ENCODE assay signal across 24 cellular contexts in the genomic region with DNA sequence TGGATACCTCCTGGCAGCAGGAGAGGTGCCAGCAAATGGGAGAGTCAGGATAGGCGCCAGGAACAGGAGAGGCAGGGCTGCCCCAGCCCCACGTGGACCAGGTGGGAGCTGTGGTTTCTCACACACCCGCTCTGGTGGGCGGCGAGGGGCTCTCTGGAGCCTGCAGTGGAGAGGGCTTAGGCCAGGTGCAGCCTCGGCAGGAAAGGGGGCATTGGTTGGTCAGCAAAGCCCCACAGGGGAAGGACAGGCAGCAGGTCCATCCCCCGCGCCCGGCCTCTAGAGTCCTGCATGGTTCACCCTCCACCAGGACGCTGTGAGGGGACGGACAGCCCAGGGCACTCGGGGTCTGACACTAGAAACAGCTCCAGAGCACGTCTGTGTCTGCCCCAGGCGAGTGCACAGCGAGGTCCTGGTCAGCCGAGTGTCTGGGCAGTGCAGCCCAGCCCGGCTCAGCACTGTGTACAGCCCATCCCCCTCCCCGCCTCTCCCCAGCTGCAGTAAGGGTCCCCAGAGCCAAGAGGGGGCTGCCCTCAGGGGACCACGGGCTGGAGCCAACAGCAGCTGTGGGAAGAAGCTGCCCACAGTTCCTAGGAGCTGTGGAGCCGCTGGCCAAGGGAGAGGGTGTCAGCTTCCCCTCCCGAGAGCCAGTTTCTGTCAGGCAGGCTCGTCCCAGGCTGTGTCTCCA. TPM values are rescaled to one million over a fixed set of nuclear protein-coding genes. Genes with fewer than 3 reads are reported as not detected.
DNase-seq lines count a peak whose midpoint lies in the region; ATAC-seq and TF ChIP-seq lines count a peak whose summit lies in the region.
"Had no signal": no experiment of that assay in that cellular context is flagged by ENCODE, and none has a peak within 500 bp of the region (broad histone marks: within the 10 kb centered on the region; RNA-seq: fewer than 3 reads in every experiment).

No MANE protein-coding gene starts in this region.

- 0 out of 2 replicates have a peak, but pooled peaks cover 1% of the 10 kb centered on the region for H3K9me1 ChIP-seq in IMR-90 (ENCODE audit: insufficient read depth, low read length)

- no peak for ATAC-seq in activated naive CD4-positive, alpha-beta T cell treated with anti-CD3 and anti-CD28 coated beads, Interleukin-2, amount 50 U/mL, for 72 hours
- ATAC-seq in IMR-90 (ENCODE audit: low read depth) (peak; percentile 8; the same call in 1 of the 2 replicates), psoas muscle (peak in 3 of 4 donors; percentile 12 to 21 (median 18)), GM21786 (IDR thresholded peaks at IDR 0.05; ENCODE audit: unreplicated experiment) (no peak), GM23338 (no peak)

- H3K9ac ChIP-seq in IMR-90 (ENCODE audit: low read depth, low read length), result no peak overlapping the region

- no peak overlapping the region for H3K4me3 Mint-ChIP-seq in activated naive CD4-positive, alpha-beta T cell treated with anti-CD3 and anti-CD28 coated beads for 36 hours
- no peak overlapping the region for H3K4me3 Mint-ChIP-seq in GM23338

- no peak overlapping the region for H3K14ac ChIP-seq in IMR-90 (replicated peaks; ENCODE audit: low read depth, low read length)

- peaks cover 4% of the 10 kb centered on the region; the same call in 1 of the 2 replicates for H3K27me3 ChIP-seq in IMR-90 (ENCODE audit: control insufficient read depth, insufficient read depth, low read length)
- no peaks in the 10 kb centered on the region for H3K27me3 ChIP-seq in dorsolateral prefrontal cortex
- H3K27me3 ChIP-seq in psoas muscle (ENCODE audit: insufficient read depth in 3 of 3, low read length in 2 of 3), result peaks cover 0 to 49% (median 13%) of the 10 kb centered on the region in 3 donors
- no peaks in the 10 kb centered on the region for H3K27me3 ChIP-seq in GM23338 (ENCODE audit: insufficient read depth)
- H3K27me3 ChIP-seq: ascending aorta, ovary had no signal

- H3K4me3 ChIP-seq in IMR-90 (ENCODE audit: insufficient read depth, low read depth, low read length) (no peak overlapping the region), dorsolateral prefrontal cortex (peak overlapping the region in 1 of 59 donors; percentile 12), psoas muscle (no peak overlapping the region), GM23338 (no peak overlapping the region)
- H3K4me3 ChIP-seq: ascending aorta, heart left ventricle, ovary, SK-N-MC had no signal

- H2AFZ ChIP-seq in IMR-90 (replicated peaks; ENCODE audit: low read length, poor library complexity) (peak overlapping the region; percentile 43), GM23338 (no peak overlapping the region)

- no peak overlapping the region for H3K23ac ChIP-seq in IMR-90 (ENCODE audit: low read depth, low read length)

- no peak overlapping the region for H4K8ac ChIP-seq in IMR-90 (ENCODE audit: low read depth in 2 of 2, low read length in 2 of 2)

- H3K27ac Mint-ChIP-seq in activated naive CD4-positive, alpha-beta T cell treated with anti-CD3 and anti-CD28 coated beads, Interleukin-2, amount 50 U/mL, for 72 hours, result peak overlapping the region; percentile 44 to 87
- H3K27ac Mint-ChIP-seq in activated naive CD4-positive, alpha-beta T cell treated with anti-CD3 and anti-CD28 coated beads for 36 hours, result no peak overlapping the region
- H3K27ac Mint-ChIP-seq in GM23338, result no peak overlapping the region
- H3K27ac Mint-ChIP-seq: activated CD4-positive, alpha-beta T cell treated with anti-CD3 and anti-CD28 coated beads, Interleukin-2, amount 10 ng/mL, durations not matched to agents 24 days and 14 days had no signal

- H2BK15ac ChIP-seq in IMR-90 (ENCODE audit: low read depth, low read length), result no peak overlapping the region

- intact Hi-C loops in activated naive CD4-positive, alpha-beta T cell treated with anti-CD3 and anti-CD28 coated beads for 36 hours (cut with micrococcal nuclease), result no loop called here
- intact Hi-C loops in IMR-90 (cut with micrococcal nuclease), result no loop called here
- intact Hi-C loops in dorsolateral prefrontal cortex (cut with DNase I), result no loop called here
- intact Hi-C loops in psoas muscle (cut with DNase I), result no loop called here

- H4K5ac ChIP-seq in IMR-90 (ENCODE audit: low read depth, low read length), result no peak overlapping the region

- no peak for TF ChIP-seq RAD21 in IMR-90 (IDR thresholded peaks at IDR 0.05; ENCODE audit: low read length)

- H2BK120ac ChIP-seq in IMR-90 (ENCODE audit: low read depth, low read length), result no peak overlapping the region

- H3K4me2 ChIP-seq in IMR-90 (ENCODE audit: low read depth, low read length) (no peak overlapping the region), GM23338 (no peak overlapping the region)

- TF ChIP-seq POLR2A in IMR-90 (IDR thresholded peaks at IDR 0.05; ENCODE audit: low read depth, low read length), result no peak

- H3K4me1 ChIP-seq in IMR-90 (ENCODE audit: control insufficient read depth, insufficient read depth, low read length), result no peaks in the 10 kb centered on the region
- no peaks in the 10 kb centered on the region for H3K4me1 ChIP-seq in psoas muscle
- no peaks in the 10 kb centered on the region for H3K4me1 ChIP-seq in GM23338 (ENCODE audit: insufficient read depth)
- H3K4me1 ChIP-seq: ascending aorta, Caco-2 had no signal

- 31% methylated on average over 8 of the region's 22 CpGs; no CpG with 5 or more reads in 1 of the 2 experiments for WGBS in IMR-90 (ENCODE audit: extremely low coverage in 2 of 2, insufficient read length in 1 of 2), 2 experiments
- WGBS in psoas muscle, 3 donors, result 15 to 43% (median 32%) methylated on average over 15 to 22 of the region's 22 CpGs

- in situ Hi-C loops in IMR-90 (cut with MboI; ENCODE audit: low sequenced_read_pairs), result no loop called here

- peaks cover 2 to 3% of the 10 kb centered on the region in 2 donors for H3K9me3 Mint-ChIP-seq in activated naive CD4-positive, alpha-beta T cell treated with anti-CD3 and anti-CD28 coated beads, Interleukin-2, amount 50 U/mL, for 72 hours
- no peaks in the 10 kb centered on the region for H3K9me3 Mint-ChIP-seq in activated naive CD4-positive, alpha-beta T cell treated with anti-CD3 and anti-CD28 coated beads for 36 hours
- no peaks in the 10 kb centered on the region; the same call in 2 of the 3 replicates for H3K9me3 Mint-ChIP-seq in GM23338

- no peaks in the 10 kb centered on the region for H3K9me2 ChIP-seq in GM23338 (ENCODE audit: insufficient read depth)

- no peak overlapping the region for H4K91ac ChIP-seq in IMR-90 (ENCODE audit: insufficient read depth, low read depth, low read length)

- no peak for TF ChIP-seq CTCF in IMR-90 (conservative IDR thresholded peaks at IDR 0.05; ENCODE audit: low read depth, low read length)
- no peak for TF ChIP-seq CTCF in dorsolateral prefrontal cortex (IDR thresholded peaks at IDR 0.05 in 54 of 56, conservative IDR thresholded peaks at IDR 0.05 in 2 of 56; ENCODE audit: low read depth in 1 of 56, partially characterized antibody in 56 of 56)
- TF ChIP-seq CTCF in psoas muscle (IDR thresholded peaks at IDR 0.05), result no peak
- no peak for TF ChIP-seq CTCF in GM23338 (conservative IDR thresholded peaks at IDR 0.05; ENCODE audit: low read depth in 2 of 2)

- H2AK9ac ChIP-seq in IMR-90 (replicated peaks; ENCODE audit: low read depth, low read length, poor library complexity), result no peak overlapping the region

- H3K79me2 ChIP-seq in GM23338 (replicated peaks; ENCODE audit: insufficient read depth), result no peaks in the 10 kb centered on the region

- H3K79me1 ChIP-seq in IMR-90 (ENCODE audit: low read depth in 1 of 2, low read length in 2 of 2), result no peaks in the 10 kb centered on the region

- no peaks in the 10 kb centered on the region for H3F3A ChIP-seq in GM23338 (replicated peaks; ENCODE audit: low read depth)

- dilution Hi-C loops in IMR-90 (cut with HindIII; ENCODE audit: low sequenced_read_pairs, unreplicated experiment), result no loop called here

- H2BK20ac ChIP-seq in IMR-90 (ENCODE audit: low read depth, low read length), result no peak overlapping the region

- no peak overlapping the region for H3K27ac ChIP-seq in IMR-90 (ENCODE audit: insufficient read depth, low read length)
- H3K27ac ChIP-seq in dorsolateral prefrontal cortex, result peak overlapping the region in 55 of 59 donors; percentile 15 to 93 (median 77)
- no peak overlapping the region for H3K27ac ChIP-seq in psoas muscle
- no peak overlapping the region for H3K27ac ChIP-seq in GM23338 (ENCODE audit: low read depth)
- H3K27ac ChIP-seq: ascending aorta, heart left ventricle, ovary, SK-N-MC, VCaP had no signal

- POLR2A ChIA-PET in IMR-90 (lab: Charles Lee; ENCODE audit: unreplicated experiment), result no interaction called here

- H2AK5ac ChIP-seq in IMR-90 (ENCODE audit: low read depth, low read length), result no peak overlapping the region

- BruUV-seq in IMR-90 (replicated peaks; lab: Mats Ljungman, UMichigan), result no TSS peak

- peaks cover 18% of the 10 kb centered on the region for H3K4me1 Mint-ChIP-seq in activated naive CD4-positive, alpha-beta T cell treated with anti-CD3 and anti-CD28 coated beads for 36 hours (ENCODE audit: low read depth)
- no peaks in the 10 kb centered on the region; the same call in 2 of the 3 replicates for H3K4me1 Mint-ChIP-seq in GM23338

- no peak overlapping the region for H3K18ac ChIP-seq in IMR-90 (ENCODE audit: low read depth, low read length)

- DNase-seq in activated naive CD4-positive, alpha-beta T cell treated with anti-CD3 and anti-CD28 coated beads, Interleukin-2, amount 50 U/mL, for 72 hours (ENCODE audit: low spot score in 2 of 2), result no peak
- DNase-seq in activated naive CD4-positive, alpha-beta T cell treated with anti-CD3 and anti-CD28 coated beads for 36 hours, result no peak
- no peak for DNase-seq in IMR-90
- peak in 1 of 10 donors; percentile 29 for DNase-seq in dorsolateral prefrontal cortex
- DNase-seq in psoas muscle, result peak in 1 of 2 donors; percentile 53
- DNase-seq in cortex of kidney (lab: John Stamatoyannopoulos, UW), result no peak
- no peak for DNase-seq in GM23338 (ENCODE audit: low spot score)
- DNase-seq: 8988T; activated CD4-positive, alpha-beta T cell treated with anti-CD3 and anti-CD28 coated beads, Interleukin-2, amount 10 ng/mL, durations not matched to agents 24 days and 14 days; activated naive CD4-positive, alpha-beta T cell treated with anti-CD3 and anti-CD28 coated beads, Interleukin-2, amount 50 U/mL, for 16 hours; activated T-cell treated with anti-CD3 and anti-CD28 coated beads, Interleukin-2, amount 50 U/mL, for 48 hours; Caco-2; DMS79 treated with DMSO at 0.1 percent for 48 hours; KG1; mesendoderm; naive B cell; NCI-H2171 treated with DMSO at 0.1 percent for 48 hours; NCI-H526 had no signal

- no peak overlapping the region for H2BK5ac ChIP-seq in IMR-90 (ENCODE audit: low read depth, low read length, poor library complexity, severe bottlenecking)

- peaks cover 6 to 8% of the 10 kb centered on the region in 2 donors for H3K36me3 Mint-ChIP-seq in activated naive CD4-positive, alpha-beta T cell treated with anti-CD3 and anti-CD28 coated beads, Interleukin-2, amount 50 U/mL, for 72 hours
- H3K36me3 Mint-ChIP-seq in activated naive CD4-positive, alpha-beta T cell treated with anti-CD3 and anti-CD28 coated beads for 36 hours (ENCODE audit: low read depth), result peaks cover 8% of the 10 kb centered on the region
- peaks cover 8% of the 10 kb centered on the region for H3K36me3 Mint-ChIP-seq in GM23338 (ENCODE audit: low read depth)

- CTCF ChIA-PET in activated naive CD4-positive, alpha-beta T cell treated with anti-CD3 and anti-CD28 coated beads for 36 hours (lab: Charles Lee), result no interaction called here
- CTCF ChIA-PET in IMR-90 (lab: Yijun Ruan, JAX), result no interaction called here

- no peaks in the 10 kb centered on the region for H3K27me3 Mint-ChIP-seq in activated naive CD4-positive, alpha-beta T cell treated with anti-CD3 and anti-CD28 coated beads for 36 hours (ENCODE audit: low read depth)
- peaks cover 10% of the 10 kb centered on the region for H3K27me3 Mint-ChIP-seq in GM23338 (ENCODE audit: insufficient read depth, low read depth, poor library complexity)
- H3K27me3 Mint-ChIP-seq: activated CD4-positive, alpha-beta T cell treated with anti-CD3 and anti-CD28 coated beads, Interleukin-2, amount 10 ng/mL, durations not matched to agents 24 days and 14 days; naive B cell had no signal

- H3K36me3 ChIP-seq in IMR-90 (ENCODE audit: control insufficient read depth, insufficient read depth, low read length), result peaks cover 3% of the 10 kb centered on the region; the same call in 1 of the 2 replicates
- H3K36me3 ChIP-seq in psoas muscle (ENCODE audit: insufficient read depth in 1 of 2, low read depth in 1 of 2), result peaks cover 0 to 5% of the 10 kb centered on the region in 2 donors
- no peaks in the 10 kb centered on the region for H3K36me3 ChIP-seq in GM23338 (ENCODE audit: insufficient read depth)
- H3K36me3 ChIP-seq: ovary had no signal

- H3K9me3 ChIP-seq in IMR-90 (ENCODE audit: control insufficient read depth, insufficient read depth, low read length) (no peaks in the 10 kb centered on the region; the same call in 1 of the 2 replicates), psoas muscle (no peaks in the 10 kb centered on the region)
- H3K9me3 ChIP-seq: ascending aorta, Caco-2, heart left ventricle, ovary had no signal

- no peaks in the 10 kb centered on the region for H4K20me1 ChIP-seq in IMR-90 (ENCODE audit: insufficient read depth, low read length)
- H4K20me1 ChIP-seq in GM23338 (replicated peaks; ENCODE audit: insufficient read depth), result no peaks in the 10 kb centered on the region; the same call in 1 of the 2 replicates

- no peak overlapping the region for H3K4ac ChIP-seq in IMR-90 (ENCODE audit: low read depth, low read length)

- no peak overlapping the region for H3K56ac ChIP-seq in IMR-90 (ENCODE audit: extremely low read depth, insufficient read depth, low read length)

RNA-seq across cellular contexts. Expression of a gene that starts 8.2 kb away (rescaled TPM):
- total RNA-seq in activated naive CD4-positive, alpha-beta T cell treated with anti-CD3 and anti-CD28 coated beads, Interleukin-2, amount 50 U/mL, for 72 hours, result 100 to 1,000 TPM; 131 to 221 TPM
- 100 to 1,000 TPM; 254 to 257 TPM for total RNA-seq in activated naive CD4-positive, alpha-beta T cell treated with anti-CD3 and anti-CD28 coated beads for 36 hours
- 39.3 and 62.2 TPM in 2 replicates for total RNA-seq in IMR-90 (2012; rRNA removed)
- 603 and 663 TPM in 2 replicates for polyA plus RNA-seq in IMR-90 (2012; rRNA removed)
- 498 and 689 TPM in 2 replicates for polyA plus RNA-seq in IMR-90 (2012; cell fraction: cytosol; rRNA removed)
- polyA plus RNA-seq in IMR-90 (2012; cell fraction: nucleus; rRNA removed; ENCODE audit: low replicate concordance), result 88.5 and 91.8 TPM in 2 replicates
- 100 to 1,000 TPM; 167 to 373 (median 261) TPM for total RNA-seq in dorsolateral prefrontal cortex
- 100 to 1,000 TPM; 358 to 494 (median 466) TPM for total RNA-seq in psoas muscle
- 100 to 1,000 TPM; 389 to 712 (median 679) TPM for polyA plus RNA-seq in psoas muscle
- 60.5 and 149 TPM in 2 replicates for total RNA-seq in GM23338 (2014; rRNA removed; shearing (Covaris generic))
- polyA plus RNA-seq in GM23338 (2016; fragmentation: Nextera tagmentation; extraction: Ambion mirVana), result 2,021 and 2,519 TPM in 2 replicates
- total RNA-seq: ascending aorta had no signal

RNA-seq across cellular contexts. Expression of a gene that starts 8.4 kb away (rescaled TPM):
- 10 to 100 TPM in 1 of 2 donors, 1 to 10 TPM in 1; 7.4 to 21.8 TPM for total RNA-seq in activated naive CD4-positive, alpha-beta T cell treated with anti-CD3 and anti-CD28 coated beads, Interleukin-2, amount 50 U/mL, for 72 hours
- 10 to 100 TPM; 12.0 to 12.9 TPM for total RNA-seq in activated naive CD4-positive, alpha-beta T cell treated with anti-CD3 and anti-CD28 coated beads for 36 hours
- total RNA-seq in IMR-90 (2012; rRNA removed) (5.0 and 9.1 TPM in 2 replicates), dorsolateral prefrontal cortex (10 to 100 TPM in 92 of 120 experiments, 1 to 10 TPM in 28; 5.0 to 32.6 (median 13.8) TPM), psoas muscle (1 to 10 TPM; 3.3 to 7.2 (median 5.9) TPM)
- polyA plus RNA-seq in IMR-90 (2012; rRNA removed) (16.0 and 17.8 TPM in 2 replicates), psoas muscle (10 to 100 TPM in 1 of 3 donors, 1 to 10 TPM in 2; 2.0 to 11.2 (median 5.4) TPM), GM23338 (2016; fragmentation: Nextera tagmentation; extraction: Ambion mirVana) (3.0 and 5.7 TPM in 2 replicates)
- 10.5 and 14.2 TPM in 2 replicates for polyA plus RNA-seq in IMR-90 (2012; cell fraction: cytosol; rRNA removed)
- polyA plus RNA-seq in IMR-90 (2012; cell fraction: nucleus; rRNA removed; ENCODE audit: low replicate concordance), result 68.7 and 78.0 TPM in 2 replicates
- 2.2 and 4.4 TPM in 2 replicates for total RNA-seq in GM23338 (2014; rRNA removed; shearing (Covaris generic))

RNA-seq across cellular contexts. Expression of a gene that starts 23.1 kb away (rescaled TPM):
- 1 to 10 TPM in 1 of 2 donors, under 1 TPM in 1; 0.59 to 1.3 TPM for total RNA-seq in activated naive CD4-positive, alpha-beta T cell treated with anti-CD3 and anti-CD28 coated beads, Interleukin-2, amount 50 U/mL, for 72 hours
- total RNA-seq in activated naive CD4-positive, alpha-beta T cell treated with anti-CD3 and anti-CD28 coated beads for 36 hours, result not detected
- total RNA-seq in IMR-90 (2012; rRNA removed) (under 0.01 TPM in 2 replicates), dorsolateral prefrontal cortex (10 to 100 TPM in 10 of 120 experiments, 1 to 10 TPM in 110; 2.7 to 12.4 (median 5.8) TPM), psoas muscle (1 to 10 TPM; 1.7 to 3.1 (median 3.0) TPM)
- polyA plus RNA-seq in IMR-90 (2012; rRNA removed) (0.32 and 0.36 TPM in 2 replicates), psoas muscle (1 to 10 TPM; 1.6 to 3.7 (median 1.9) TPM), GM23338 (2016; fragmentation: Nextera tagmentation; extraction: Ambion mirVana) (1.1 and 1.3 TPM in 2 replicates)
- 0.09 and 0.27 TPM in 2 replicates for polyA plus RNA-seq in IMR-90 (2012; cell fraction: cytosol; rRNA removed)
- 0.54 and 1.4 TPM in 2 replicates for polyA plus RNA-seq in IMR-90 (2012; cell fraction: nucleus; rRNA removed; ENCODE audit: low replicate concordance)
- 2.6 and 3.7 TPM in 2 replicates for total RNA-seq in GM23338 (2014; rRNA removed; shearing (Covaris generic))

RNA-seq across cellular contexts. Expression of a gene that starts 39.7 kb away (rescaled TPM):
- total RNA-seq in activated naive CD4-positive, alpha-beta T cell treated with anti-CD3 and anti-CD28 coated beads, Interleukin-2, amount 50 U/mL, for 72 hours, result 10 to 100 TPM; 23.0 to 25.9 TPM
- 10 to 100 TPM; 24.7 to 25.9 TPM for total RNA-seq in activated naive CD4-positive, alpha-beta T cell treated with anti-CD3 and anti-CD28 coated beads for 36 hours
- total RNA-seq in IMR-90 (2012; rRNA removed) (40.0 and 45.0 TPM in 2 replicates), dorsolateral prefrontal cortex (10 to 100 TPM; 32.0 to 54.7 (median 45.0) TPM), psoas muscle (10 to 100 TPM; 13.0 to 18.6 (median 15.3) TPM)
- polyA plus RNA-seq in IMR-90 (2012; rRNA removed) (55.3 and 59.4 TPM in 2 replicates), psoas muscle (10 to 100 TPM; 10.9 to 19.2 (median 11.3) TPM), GM23338 (2016; fragmentation: Nextera tagmentation; extraction: Ambion mirVana) (31.0 and 33.1 TPM in 2 replicates)
- polyA plus RNA-seq in IMR-90 (2012; cell fraction: cytosol; rRNA removed), result 33.1 and 59.8 TPM in 2 replicates
- polyA plus RNA-seq in IMR-90 (2012; cell fraction: nucleus; rRNA removed; ENCODE audit: low replicate concordance), result 190 and 236 TPM in 2 replicates
- total RNA-seq in GM23338 (2014; rRNA removed; shearing (Covaris generic)), result 49.0 and 53.8 TPM in 2 replicates

RNA-seq across cellular contexts. Expression of a gene that starts 40.5 kb away (rescaled TPM):
- 10 to 100 TPM in 1 of 2 donors, 1 to 10 TPM in 1; 8.4 to 16.6 TPM for total RNA-seq in activated naive CD4-positive, alpha-beta T cell treated with anti-CD3 and anti-CD28 coated beads, Interleukin-2, amount 50 U/mL, for 72 hours
- total RNA-seq in activated naive CD4-positive, alpha-beta T cell treated with anti-CD3 and anti-CD28 coated beads for 36 hours, result 10 to 100 TPM; 17.4 to 18.1 TPM
- total RNA-seq in IMR-90 (2012; rRNA removed) (under 0.01 TPM in 1 of 2 replicates, not detected in the other), dorsolateral prefrontal cortex (10 to 100 TPM in 116 of 120 experiments, 1 to 10 TPM in 4; 6.4 to 96.3 (median 26.0) TPM), psoas muscle (under 1 TPM in 3 of 4 donors, not detected in 1; 0.30 to 0.39 (median 0.32) TPM)
- polyA plus RNA-seq in IMR-90 (2012; rRNA removed) (not detected in 2 replicates), psoas muscle (under 1 TPM; 0.03 to 0.48 (median 0.09) TPM), GM23338 (2016; fragmentation: Nextera tagmentation; extraction: Ambion mirVana) (3.3 and 3.4 TPM in 2 replicates)
- 0.10 TPM in 1 of 2 replicates, not detected in the other for polyA plus RNA-seq in IMR-90 (2012; cell fraction: cytosol; rRNA removed)
- polyA plus RNA-seq in IMR-90 (2012; cell fraction: nucleus; rRNA removed; ENCODE audit: low replicate concordance), result 0.02 and 0.13 TPM in 2 replicates
- 3.1 and 5.0 TPM in 2 replicates for total RNA-seq in GM23338 (2014; rRNA removed; shearing (Covaris generic))
- total RNA-seq: ascending aorta, Caco-2 had no signal

Comparison
In these comparisons a context has a peak if more than half of its experiments do, and no peak if none do; other contexts are left out.
1. H3K27ac Mint-ChIP-seq: peak in activated naive CD4-positive, alpha-beta T cell treated with anti-CD3 and anti-CD28 coated beads, Interleukin-2, amount 50 U/mL, for 72 hours (2 of 2); none in activated naive CD4-positive, alpha-beta T cell treated with anti-CD3 and anti-CD28 coated beads for 36 hours (single experiment) and GM23338 (single experiment).
2. ATAC-seq: peak in IMR-90 (single experiment) and psoas muscle (3 of 4); none in activated naive CD4-positive, alpha-beta T cell treated with anti-CD3 and anti-CD28 coated beads, Interleukin-2, amount 50 U/mL, for 72 hours (0 of 2), GM21786 (single experiment) and GM23338 (single experiment).
3. H3K27ac ChIP-seq: peak in dorsolateral prefrontal cortex (55 of 59); none in IMR-90 (single experiment), psoas muscle (single experiment) and GM23338 (single experiment).